In the genomic region with DNA sequence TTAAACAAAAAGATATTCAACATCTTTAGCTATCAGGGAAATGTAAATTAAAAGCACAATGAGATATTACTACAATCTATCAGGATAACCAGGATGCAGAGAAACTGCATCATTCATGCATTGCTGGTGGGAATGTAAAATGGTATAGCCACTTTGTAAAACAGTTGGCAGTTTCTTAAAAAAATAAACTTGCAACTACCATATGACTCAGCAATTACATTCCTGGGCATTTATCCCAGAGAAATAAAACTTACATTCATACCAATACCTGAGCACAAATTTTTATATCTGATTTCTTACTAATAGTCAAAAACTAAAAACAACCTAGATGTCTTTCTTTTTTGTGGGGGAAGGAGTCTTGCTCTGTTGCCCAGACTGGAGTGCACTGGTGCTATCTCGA, we compare ENCODE assay signal across 14 cellular contexts.
DNase-seq lines count a peak whose midpoint lies in the region; ATAC-seq and TF ChIP-seq lines count a peak whose summit lies in the region.
"Had no signal": no experiment of that assay in that cellular context is flagged by ENCODE, and none has a peak within 500 bp of the region (broad histone marks: within the 10 kb centered on the region; RNA-seq: fewer than 3 reads in every experiment).

No MANE protein-coding gene starts in this region.

- POLR2A ChIA-PET in activated CD4-positive, alpha-beta T cell treated with anti-CD3 and anti-CD28 coated beads for 36 hours (lab: Charles Lee) = no interaction called here
- POLR2A ChIA-PET in naive thymus-derived CD8-positive, alpha-beta T cell (lab: Charles Lee) = interaction anchor here (1.0 to 6.0 kb wide), 4 partner anchors 12 to 82 kb away, joined by 3 to 32 read pairs (median 3); no protein-coding TSS in a partner anchor

- intact Hi-C loops in activated CD4-positive, alpha-beta T cell treated with anti-CD3 and anti-CD28 coated beads, Interleukin-2, amount 10 ng/mL, durations not matched to agents 24 days and 14 days (cut with micrococcal nuclease) = no loop called here
- intact Hi-C loops in activated CD4-positive, alpha-beta T cell treated with anti-CD3 and anti-CD28 coated beads for 36 hours (cut with DNase I, micrococcal nuclease) = no loop called here
- intact Hi-C loops in left ventricle myocardium superior (cut with micrococcal nuclease) = no loop called here

- peaks cover 31% of the 10 kb centered on the region for H3K9me3 Mint-ChIP-seq in activated CD4-positive, alpha-beta T cell treated with anti-CD3 and anti-CD28 coated beads, Interleukin-2, amount 10 ng/mL, durations not matched to agents 24 days and 14 days
- peaks cover 1% of the 10 kb centered on the region for H3K9me3 Mint-ChIP-seq in activated CD4-positive, alpha-beta T cell treated with anti-CD3 and anti-CD28 coated beads for 36 hours (ENCODE audit: low read depth)
- peaks cover 0 to 11% (median 0%) of the 10 kb centered on the region in 9 donors for H3K9me3 Mint-ChIP-seq in naive thymus-derived CD8-positive, alpha-beta T cell

- no peak for ATAC-seq in activated CD4-positive, alpha-beta T cell treated with anti-CD3 and anti-CD28 coated beads for 36 hours
- ATAC-seq in naive thymus-derived CD8-positive, alpha-beta T cell = no peak
- no peak for ATAC-seq in GM18907 (IDR thresholded peaks at IDR 0.05; ENCODE audit: unreplicated experiment)
- ATAC-seq in left ventricle myocardium superior = no peak

- H3K27me3 Mint-ChIP-seq in activated CD4-positive, alpha-beta T cell treated with anti-CD3 and anti-CD28 coated beads, Interleukin-2, amount 10 ng/mL, durations not matched to agents 24 days and 14 days = no peaks in the 10 kb centered on the region
- H3K27me3 Mint-ChIP-seq in activated CD4-positive, alpha-beta T cell treated with anti-CD3 and anti-CD28 coated beads for 36 hours = no peaks in the 10 kb centered on the region
- H3K27me3 Mint-ChIP-seq in naive thymus-derived CD8-positive, alpha-beta T cell = no peaks in the 10 kb centered on the region

- H3K4me1 Mint-ChIP-seq in activated CD4-positive, alpha-beta T cell treated with anti-CD3 and anti-CD28 coated beads, Interleukin-2, amount 10 ng/mL, durations not matched to agents 24 days and 14 days = peaks cover 76% of the 10 kb centered on the region
- H3K4me1 Mint-ChIP-seq in activated CD4-positive, alpha-beta T cell treated with anti-CD3 and anti-CD28 coated beads for 36 hours = peaks cover 59% of the 10 kb centered on the region
- peaks cover 35 to 71% (median 59%) of the 10 kb centered on the region in 4 donors for H3K4me1 Mint-ChIP-seq in naive thymus-derived CD8-positive, alpha-beta T cell

- in situ Hi-C loops in astrocyte of the spinal cord (cut with HindIII; ENCODE audit: low sequenced_read_pairs) = no loop called here

- H3K4me3 Mint-ChIP-seq in activated CD4-positive, alpha-beta T cell treated with anti-CD3 and anti-CD28 coated beads, Interleukin-2, amount 10 ng/mL, durations not matched to agents 24 days and 14 days = peak overlapping the region; percentile 27
- H3K4me3 Mint-ChIP-seq in activated CD4-positive, alpha-beta T cell treated with anti-CD3 and anti-CD28 coated beads for 36 hours = no peak overlapping the region
- peak overlapping the region in 1 of 10 donors; percentile 33 for H3K4me3 Mint-ChIP-seq in naive thymus-derived CD8-positive, alpha-beta T cell

- peak overlapping the region; percentile 97 for H3K27ac Mint-ChIP-seq in activated CD4-positive, alpha-beta T cell treated with anti-CD3 and anti-CD28 coated beads, Interleukin-2, amount 10 ng/mL, durations not matched to agents 24 days and 14 days
- H3K27ac Mint-ChIP-seq in activated CD4-positive, alpha-beta T cell treated with anti-CD3 and anti-CD28 coated beads for 36 hours = no peak overlapping the region
- H3K27ac Mint-ChIP-seq in naive thymus-derived CD8-positive, alpha-beta T cell = peak overlapping the region in 8 of 10 donors; percentile 9 to 98 (median 92)

- CTCF ChIA-PET in activated CD4-positive, alpha-beta T cell treated with anti-CD3 and anti-CD28 coated beads for 36 hours (lab: Charles Lee) = interaction anchor here (0.7 to 1.2 kb wide), 3 partner anchors 12 to 315 kb away, joined by 3 to 4 read pairs (median 3); no protein-coding TSS in a partner anchor

- no peak overlapping the region for H3K4me3 ChIP-seq in astrocyte of the spinal cord (ENCODE audit: low read depth, low read length)

- H3K36me3 Mint-ChIP-seq in activated CD4-positive, alpha-beta T cell treated with anti-CD3 and anti-CD28 coated beads, Interleukin-2, amount 10 ng/mL, durations not matched to agents 24 days and 14 days (ENCODE audit: low read depth) = peaks cover 57% of the 10 kb centered on the region
- peaks cover 2% of the 10 kb centered on the region for H3K36me3 Mint-ChIP-seq in activated CD4-positive, alpha-beta T cell treated with anti-CD3 and anti-CD28 coated beads for 36 hours (ENCODE audit: low read depth)
- peaks cover 0 to 7% (median 2%) of the 10 kb centered on the region in 3 donors for H3K36me3 Mint-ChIP-seq in naive thymus-derived CD8-positive, alpha-beta T cell

- no peak for TF ChIP-seq CTCF in astrocyte of the spinal cord (IDR thresholded peaks at IDR 0.05; ENCODE audit: low read depth, low read length)

- DNase-seq in activated CD4-positive, alpha-beta T cell treated with anti-CD3 and anti-CD28 coated beads, Interleukin-2, amount 10 ng/mL, durations not matched to agents 24 days and 14 days = no peak
- DNase-seq in activated CD4-positive, alpha-beta T cell treated with anti-CD3 and anti-CD28 coated beads for 36 hours = no peak
- DNase-seq in HS-5 (ENCODE audit: low read depth) (peak; percentile 49), astrocyte of the spinal cord (ENCODE audit: low read depth, low spot score) (peak; percentile 81), COLO668 (lab: John Stamatoyannopoulos, UW; ENCODE audit: unreplicated experiment) (no peak), left ventricle myocardium superior (no peak)
- no peak for DNase-seq in naive thymus-derived CD8-positive, alpha-beta T cell
- DNase-seq: activated T-cell treated with anti-CD3 and anti-CD28 coated beads for 4 hours; caudate nucleus; NCI-H1417 treated with DMSO at 0.1 percent for 48 hours; SHP77; stimulated activated CD4-positive, alpha-beta T cell treated with anti-CD3 and anti-CD28 coated beads, Interleukin-15, amount 100 ng/mL, for 24 hours; trophoblast cell had no signal

Comparison
In these comparisons a context has a peak if more than half of its experiments do, and no peak if none do; other contexts are left out.
1. DNase-seq: peak in HS-5 (single experiment) and astrocyte of the spinal cord (single experiment); none in activated CD4-positive, alpha-beta T cell treated with anti-CD3 and anti-CD28 coated beads, Interleukin-2, amount 10 ng/mL, durations not matched to agents 24 days and 14 days (single experiment), activated CD4-positive, alpha-beta T cell treated with anti-CD3 and anti-CD28 coated beads for 36 hours (single experiment), naive thymus-derived CD8-positive, alpha-beta T cell (0 of 10), COLO668 (single experiment) and left ventricle myocardium superior (single experiment).